13 cellular contexts compared by ENCODE assay signal in genomic region chr22:19882446-19883381, GRCh38. TPM values are rescaled to one million over a fixed set of nuclear protein-coding genes. Genes with fewer than 3 reads are reported as not detected.
DNase-seq lines count a peak whose midpoint lies in the region; ATAC-seq, FAIRE-seq and TF ChIP-seq lines count a peak whose summit lies in the region.
"Had no signal": no experiment of that assay in that cellular context is flagged by ENCODE, and none has a peak within 500 bp of the region (broad histone marks: within the 10 kb centered on the region; RNA-seq: fewer than 3 reads in every experiment).

No MANE protein-coding gene starts in this region.

- DNase-seq in right lobe of liver: peak in 2 of 3 donors; percentile 5 to 47
- no peak for DNase-seq in HepG2 (ENCODE audit: low spot score)
- DNase-seq in chondrocyte (ENCODE audit: low spot score): peak; percentile 76
- DNase-seq in mesothelial cell of epicardium (ENCODE audit: low spot score in 2 of 2, unreplicated experiment in 2 of 2): peak in 1 of 2 experiments; percentile 10
- no peak for DNase-seq in cerebellar nuclear complex (lab: John Stamatoyannopoulos, UW)
- no peak for DNase-seq in GDM1 (lab: John Stamatoyannopoulos, UW)
- no peak for DNase-seq in COLO829 (ENCODE audit: low spot score)
- DNase-seq in NCI-H748 (lab: John Stamatoyannopoulos, UW; ENCODE audit: unreplicated experiment): no peak
- DNase-seq: activated CD4-positive, alpha-beta T cell treated with anti-CD3 and anti-CD28 coated beads, Interleukin-2, amount 50 U/mL, for 1 hour; NCI-H1105 treated with DMSO at 0.1 percent for 48 hours; NCI-H524 treated with DMSO at 0.1 percent for 48 hours had no signal

- in situ Hi-C loops in HepG2 (cut with HindIII; ENCODE audit: extremely low pct_ligation_motif_present, low pct_unique_long_range_greater_than_20kb): no loop called here

- H2AFZ ChIP-seq in HepG2 (ENCODE audit: low read length): no peak overlapping the region

- peak overlapping the region; percentile 95 for H3K27ac Mint-ChIP-seq in chondrocyte (ENCODE audit: unreplicated experiment)
- peak overlapping the region; percentile 47 for H3K27ac Mint-ChIP-seq in mesothelial cell of epicardium

- no peak for TF ChIP-seq RAD21 in HepG2 (CRISPR knock-in tag; IDR thresholded peaks at IDR 0.05)

- FAIRE-seq in HepG2 (lab: Jason Lieb, UNC): no peak

- H3K36me3 ChIP-seq in right lobe of liver (no peaks in the 10 kb centered on the region), HepG2 (replicated peaks in 1 of 2; ENCODE audit: control insufficient read depth in 1 of 2, insufficient read depth in 2 of 2, low read length in 2 of 2) (no peaks in the 10 kb centered on the region)
- H3K36me3 ChIP-seq: adrenal gland, vagina had no signal

- BruUV-seq in HepG2 (replicated peaks; lab: Mats Ljungman, UMichigan): no TSS peak

- H3K79me2 ChIP-seq in HepG2 (ENCODE audit: insufficient read depth, low read length): no peaks in the 10 kb centered on the region

- POLR2A ChIA-PET in HepG2 (lab: Yijun Ruan, JAX): no interaction called here

- H3K27ac ChIP-seq in right lobe of liver (no peak overlapping the region), HepG2 (ENCODE audit: extremely low read length, insufficient read depth, low read length) (no peak overlapping the region)
- H3K27ac ChIP-seq: adrenal gland, vagina had no signal

- H3K4me1 Mint-ChIP-seq in chondrocyte (ENCODE audit: low read depth): peaks cover 52% of the 10 kb centered on the region
- peaks cover 29% of the 10 kb centered on the region for H3K4me1 Mint-ChIP-seq in mesothelial cell of epicardium

- H3K36me3 Mint-ChIP-seq in chondrocyte (ENCODE audit: low read depth): no peaks in the 10 kb centered on the region
- no peaks in the 10 kb centered on the region for H3K36me3 Mint-ChIP-seq in mesothelial cell of epicardium

- ATAC-seq in right lobe of liver (no peak), HepG2 (no peak)

- H3K4me2 ChIP-seq in HepG2 (ENCODE audit: low read depth, low read length): no peak overlapping the region

- H4K20me1 ChIP-seq in HepG2 (ENCODE audit: insufficient read depth, low read length): no peaks in the 10 kb centered on the region

- no CpG with 5 or more reads among the region's 26 CpGs for WGBS in right lobe of liver (ENCODE audit: insufficient coverage, low coverage, low lambda C conversion rate, missing lambda C conversion rate)
- 94% methylated on average over 18 of the region's 26 CpGs for WGBS in HepG2 (ENCODE audit: low lambda C conversion rate)

- H3K27me3 ChIP-seq in right lobe of liver (no peaks in the 10 kb centered on the region), HepG2 (ENCODE audit: control insufficient read depth in 1 of 2, insufficient read depth in 2 of 2, low read length in 2 of 2) (no peaks in the 10 kb centered on the region)
- H3K27me3 ChIP-seq: adrenal gland, vagina had no signal

- H3K9ac ChIP-seq in HepG2 (ENCODE audit: insufficient read depth, low read depth, low read length): no peak overlapping the region

- intact Hi-C loops in right lobe of liver (cut with DNase I): no loop called here
- intact Hi-C loops in HepG2 (cut with micrococcal nuclease; ENCODE audit: unreplicated experiment): no loop called here

- H3K9me3 Mint-ChIP-seq in chondrocyte (ENCODE audit: low read depth): no peaks in the 10 kb centered on the region
- H3K9me3 Mint-ChIP-seq in mesothelial cell of epicardium: no peaks in the 10 kb centered on the region

- no peak for TF ChIP-seq POLR2A in right lobe of liver (IDR thresholded peaks at IDR 0.05)
- TF ChIP-seq POLR2A in HepG2 (IDR thresholded peaks at IDR 0.05; ENCODE audit: insufficient read depth in 1 of 2, low read depth in 2 of 2, low read length in 2 of 2): no peak

- TF ChIP-seq CTCF in right lobe of liver (IDR thresholded peaks at IDR 0.05) (no peak), HepG2 (CRISPR knock-in tag; IDR thresholded peaks at IDR 0.05) (no peak), chondrocyte (IDR thresholded peaks at IDR 0.05) (no peak), mesothelial cell of epicardium (IDR thresholded peaks at IDR 0.05; ENCODE audit: unreplicated experiment) (no peak)

- H3K27me3 Mint-ChIP-seq in chondrocyte (ENCODE audit: low read depth) (no peaks in the 10 kb centered on the region), mesothelial cell of epicardium (ENCODE audit: low read depth) (peaks cover 2% of the 10 kb centered on the region)

- H3K4me3 ChIP-seq in right lobe of liver: no peak overlapping the region
- H3K4me3 ChIP-seq in HepG2 (replicated peaks in 1 of 3; ENCODE audit: insufficient read depth in 1 of 3, low read depth in 2 of 3, low read length in 3 of 3): no peak overlapping the region
- H3K4me3 ChIP-seq: adrenal gland had no signal

- no peaks in the 10 kb centered on the region for H3K4me1 ChIP-seq in right lobe of liver
- peaks cover 34% of the 10 kb centered on the region for H3K4me1 ChIP-seq in HepG2 (ENCODE audit: insufficient read depth, low read length)
- H3K4me1 ChIP-seq: adrenal gland had no signal

- TF ChIP-seq EP300 in HepG2 (IDR thresholded peaks at IDR 0.05; ENCODE audit: low read depth in 2 of 2, low read length in 2 of 2) (no peak), HepG2 (CRISPR knock-in tag; IDR thresholded peaks at IDR 0.05; ENCODE audit: borderline replicate concordance) (no peak)

- H3K9me3 ChIP-seq in right lobe of liver: no peaks in the 10 kb centered on the region
- no peaks in the 10 kb centered on the region for H3K9me3 ChIP-seq in HepG2 (ENCODE audit: low read length)
- H3K9me3 ChIP-seq: adrenal gland, vagina had no signal

- H3K4me3 Mint-ChIP-seq in chondrocyte (ENCODE audit: unreplicated experiment) (no peak overlapping the region), mesothelial cell of epicardium (no peak overlapping the region)

- CTCF ChIA-PET in HepG2 (lab: Yijun Ruan, JAX; ENCODE audit: low intra/inter-chr PET ratio, low total read pairs): no interaction called here

RNA-seq across cellular contexts. Expression of gene GNB1L, which starts 28.0 kb away (rescaled TPM):
- 1 to 10 TPM; 1.4 to 3.2 (median 2.7) TPM for total RNA-seq in right lobe of liver
- total RNA-seq in HepG2 (2016; rRNA removed; fragmentation: Illumina TruSeq; extraction: Trizol): 7.4 and 7.7 TPM in 2 replicates
- total RNA-seq in HepG2 (2016; cell fraction: cytosol; rRNA removed; fragmentation: Illumina TruSeq; extraction: Trizol; ENCODE audit: low read depth): 2.1 and 3.2 TPM in 2 replicates
- 7.8 and 8.7 TPM in 2 replicates for total RNA-seq in HepG2 (2016; cell fraction: insoluble cytoplasmic fraction; rRNA removed; fragmentation: Illumina TruSeq; extraction: Trizol)
- total RNA-seq in HepG2 (2016; cell fraction: membrane; rRNA removed; fragmentation: Illumina TruSeq; extraction: Trizol): 4.1 and 4.4 TPM in 2 replicates
- total RNA-seq in HepG2 (2016; cell fraction: nucleus; rRNA removed; fragmentation: Illumina TruSeq; extraction: Trizol): 4.8 and 5.3 TPM in 2 replicates
- 2.1 and 2.5 TPM in 2 replicates for polyA plus RNA-seq in HepG2 (2011; rRNA removed)
- 1.7 and 3.9 TPM in 2 replicates for polyA plus RNA-seq in HepG2 (2011; cell fraction: cytosol; rRNA removed)
- polyA plus RNA-seq in HepG2 (2011; cell fraction: nucleus; rRNA removed): 4.7 and 6.8 TPM in 2 replicates
- 2.4 and 4.1 TPM in 2 replicates for polyA plus RNA-seq in HepG2 (2012)
- polyA plus RNA-seq in HepG2 (2016; cell fraction: cytosol; fragmentation: Illumina TruSeq; extraction: Trizol; ENCODE audit: low read depth): 1.7 and 2.3 TPM in 2 replicates
- 5.9 and 6.5 TPM in 2 replicates for polyA plus RNA-seq in HepG2 (2016; cell fraction: insoluble cytoplasmic fraction; fragmentation: Illumina TruSeq; extraction: Trizol; ENCODE audit: low read depth)
- 2.8 and 3.1 TPM in 2 replicates for polyA plus RNA-seq in HepG2 (2016; cell fraction: membrane; fragmentation: Illumina TruSeq; extraction: Trizol; ENCODE audit: low read depth)
- 4.2 and 7.0 TPM in 2 replicates for polyA plus RNA-seq in HepG2 (2016; cell fraction: nucleus; fragmentation: Illumina TruSeq; extraction: Trizol; ENCODE audit: insufficient read depth, low read depth)
- 2.4 and 4.9 TPM in 2 replicates for polyA minus RNA-seq in HepG2 (2011; rRNA and poly(A)+ RNA removed; ENCODE audit: low replicate concordance)
- polyA minus RNA-seq in HepG2 (2011; cell fraction: cytosol; rRNA and poly(A)+ RNA removed): 1.7 and 2.4 TPM in 2 replicates
- polyA minus RNA-seq in HepG2 (2011; cell fraction: nucleus; rRNA and poly(A)+ RNA removed): 0.75 and 1.8 TPM in 2 replicates
- total RNA-seq in chondrocyte: 4.9 to 5.3 TPM (median 5.0 TPM) in 3 replicates
- 9.0 to 9.9 TPM (median 9.8 TPM) in 3 replicates for total RNA-seq in mesothelial cell of epicardium

RNA-seq across cellular contexts. Expression of gene RTL10, which starts 28.0 kb away (rescaled TPM):
- total RNA-seq in right lobe of liver: 1 to 10 TPM; 6.4 to 9.1 (median 6.6) TPM
- total RNA-seq in HepG2 (2016; rRNA removed; fragmentation: Illumina TruSeq; extraction: Trizol): 14.1 and 17.6 TPM in 2 replicates
- total RNA-seq in HepG2 (2016; cell fraction: cytosol; rRNA removed; fragmentation: Illumina TruSeq; extraction: Trizol; ENCODE audit: low read depth): 2.4 and 2.6 TPM in 2 replicates
- 10.3 and 13.8 TPM in 2 replicates for total RNA-seq in HepG2 (2016; cell fraction: insoluble cytoplasmic fraction; rRNA removed; fragmentation: Illumina TruSeq; extraction: Trizol)
- 6.4 and 6.7 TPM in 2 replicates for total RNA-seq in HepG2 (2016; cell fraction: membrane; rRNA removed; fragmentation: Illumina TruSeq; extraction: Trizol)
- 15.1 and 15.3 TPM in 2 replicates for total RNA-seq in HepG2 (2016; cell fraction: nucleus; rRNA removed; fragmentation: Illumina TruSeq; extraction: Trizol)
- polyA plus RNA-seq in HepG2 (2011; rRNA removed): 15.8 and 18.2 TPM in 2 replicates
- 8.3 and 9.5 TPM in 2 replicates for polyA plus RNA-seq in HepG2 (2011; cell fraction: cytosol; rRNA removed)
- polyA plus RNA-seq in HepG2 (2011; cell fraction: nucleus; rRNA removed): 47.3 and 53.1 TPM in 2 replicates
- 11.3 and 11.9 TPM in 2 replicates for polyA plus RNA-seq in HepG2 (2012)
- 1.3 and 1.5 TPM in 2 replicates for polyA plus RNA-seq in HepG2 (2016; cell fraction: cytosol; fragmentation: Illumina TruSeq; extraction: Trizol; ENCODE audit: low read depth)
- 8.2 and 12.3 TPM in 2 replicates for polyA plus RNA-seq in HepG2 (2016; cell fraction: insoluble cytoplasmic fraction; fragmentation: Illumina TruSeq; extraction: Trizol; ENCODE audit: low read depth)
- 2.5 and 3.1 TPM in 2 replicates for polyA plus RNA-seq in HepG2 (2016; cell fraction: membrane; fragmentation: Illumina TruSeq; extraction: Trizol; ENCODE audit: low read depth)
- 23.5 and 25.4 TPM in 2 replicates for polyA plus RNA-seq in HepG2 (2016; cell fraction: nucleus; fragmentation: Illumina TruSeq; extraction: Trizol; ENCODE audit: insufficient read depth, low read depth)
- 46.0 and 112 TPM in 2 replicates for polyA minus RNA-seq in HepG2 (2011; rRNA and poly(A)+ RNA removed; ENCODE audit: low replicate concordance)
- 8.4 and 10.0 TPM in 2 replicates for polyA minus RNA-seq in HepG2 (2011; cell fraction: cytosol; rRNA and poly(A)+ RNA removed)
- polyA minus RNA-seq in HepG2 (2011; cell fraction: nucleus; rRNA and poly(A)+ RNA removed): 21.9 and 23.7 TPM in 2 replicates
- total RNA-seq in chondrocyte: 15.6 to 24.5 TPM (median 18.2 TPM) in 3 replicates
- total RNA-seq in mesothelial cell of epicardium: 32.2 to 35.1 TPM (median 34.3 TPM) in 3 replicates

RNA-seq across cellular contexts. Expression of gene COMT, which starts 58.9 kb away (rescaled TPM):
- total RNA-seq in right lobe of liver: 100 to 1,000 TPM; 144 to 270 (median 200) TPM
- total RNA-seq in HepG2 (2016; rRNA removed; fragmentation: Illumina TruSeq; extraction: Trizol): 144 and 162 TPM in 2 replicates
- 44.0 and 61.5 TPM in 2 replicates for total RNA-seq in HepG2 (2016; cell fraction: cytosol; rRNA removed; fragmentation: Illumina TruSeq; extraction: Trizol; ENCODE audit: low read depth)
- 127 and 167 TPM in 2 replicates for total RNA-seq in HepG2 (2016; cell fraction: insoluble cytoplasmic fraction; rRNA removed; fragmentation: Illumina TruSeq; extraction: Trizol)
- 60.4 and 90.3 TPM in 2 replicates for total RNA-seq in HepG2 (2016; cell fraction: membrane; rRNA removed; fragmentation: Illumina TruSeq; extraction: Trizol)
- 92.2 and 95.4 TPM in 2 replicates for total RNA-seq in HepG2 (2016; cell fraction: nucleus; rRNA removed; fragmentation: Illumina TruSeq; extraction: Trizol)
- polyA plus RNA-seq in HepG2 (2011; rRNA removed): 156 and 194 TPM in 2 replicates
- 185 and 260 TPM in 2 replicates for polyA plus RNA-seq in HepG2 (2011; cell fraction: cytosol; rRNA removed)
- polyA plus RNA-seq in HepG2 (2011; cell fraction: nucleus; rRNA removed): 192 TPM in 2 replicates
- 90.6 and 123 TPM in 2 replicates for polyA plus RNA-seq in HepG2 (2012)
- 59.9 and 87.6 TPM in 2 replicates for polyA plus RNA-seq in HepG2 (2016; cell fraction: cytosol; fragmentation: Illumina TruSeq; extraction: Trizol; ENCODE audit: low read depth)
- polyA plus RNA-seq in HepG2 (2016; cell fraction: insoluble cytoplasmic fraction; fragmentation: Illumina TruSeq; extraction: Trizol; ENCODE audit: low read depth): 139 and 159 TPM in 2 replicates
- 62.3 and 85.6 TPM in 2 replicates for polyA plus RNA-seq in HepG2 (2016; cell fraction: membrane; fragmentation: Illumina TruSeq; extraction: Trizol; ENCODE audit: low read depth)
- polyA plus RNA-seq in HepG2 (2016; cell fraction: nucleus; fragmentation: Illumina TruSeq; extraction: Trizol; ENCODE audit: insufficient read depth, low read depth): 155 and 158 TPM in 2 replicates
- 32.2 and 191 TPM in 2 replicates for polyA minus RNA-seq in HepG2 (2011; rRNA and poly(A)+ RNA removed; ENCODE audit: low replicate concordance)
- polyA minus RNA-seq in HepG2 (2011; cell fraction: cytosol; rRNA and poly(A)+ RNA removed): 76.6 and 84.9 TPM in 2 replicates
- 33.6 and 36.1 TPM in 2 replicates for polyA minus RNA-seq in HepG2 (2011; cell fraction: nucleus; rRNA and poly(A)+ RNA removed)
- total RNA-seq in chondrocyte: 66.6 to 186 TPM (median 177 TPM) in 3 replicates
- 87.8 to 93.5 TPM (median 93.5 TPM) in 3 replicates for total RNA-seq in mesothelial cell of epicardium

RNA-seq across cellular contexts. Expression of gene TXNRD2, which starts 58.9 kb away (rescaled TPM):
- total RNA-seq in right lobe of liver (10 to 100 TPM; 35.9 to 47.8 (median 44.3) TPM), HepG2 (2016; rRNA removed; fragmentation: Illumina TruSeq; extraction: Trizol) (16.4 and 18.6 TPM in 2 replicates), chondrocyte (12.5 to 15.8 TPM (median 14.1 TPM) in 3 replicates), mesothelial cell of epicardium (21.0 to 23.2 TPM (median 22.9 TPM) in 3 replicates)
- total RNA-seq in HepG2 (2016; cell fraction: cytosol; rRNA removed; fragmentation: Illumina TruSeq; extraction: Trizol; ENCODE audit: low read depth): 4.6 and 5.3 TPM in 2 replicates
- total RNA-seq in HepG2 (2016; cell fraction: insoluble cytoplasmic fraction; rRNA removed; fragmentation: Illumina TruSeq; extraction: Trizol): 16.6 and 20.5 TPM in 2 replicates
- total RNA-seq in HepG2 (2016; cell fraction: membrane; rRNA removed; fragmentation: Illumina TruSeq; extraction: Trizol): 7.4 and 8.1 TPM in 2 replicates
- total RNA-seq in HepG2 (2016; cell fraction: nucleus; rRNA removed; fragmentation: Illumina TruSeq; extraction: Trizol): 17.3 and 19.7 TPM in 2 replicates
- 17.5 and 23.4 TPM in 2 replicates for polyA plus RNA-seq in HepG2 (2011; rRNA removed)
- polyA plus RNA-seq in HepG2 (2011; cell fraction: cytosol; rRNA removed): 11.8 and 19.6 TPM in 2 replicates
- 74.7 and 94.3 TPM in 2 replicates for polyA plus RNA-seq in HepG2 (2011; cell fraction: nucleus; rRNA removed)
- polyA plus RNA-seq in HepG2 (2012): 11.2 and 13.2 TPM in 2 replicates
- polyA plus RNA-seq in HepG2 (2016; cell fraction: cytosol; fragmentation: Illumina TruSeq; extraction: Trizol; ENCODE audit: low read depth): 3.6 and 4.0 TPM in 2 replicates
- polyA plus RNA-seq in HepG2 (2016; cell fraction: insoluble cytoplasmic fraction; fragmentation: Illumina TruSeq; extraction: Trizol; ENCODE audit: low read depth): 17.8 and 20.1 TPM in 2 replicates
- polyA plus RNA-seq in HepG2 (2016; cell fraction: membrane; fragmentation: Illumina TruSeq; extraction: Trizol; ENCODE audit: low read depth): 5.9 and 6.5 TPM in 2 replicates
- 34.4 and 34.7 TPM in 2 replicates for polyA plus RNA-seq in HepG2 (2016; cell fraction: nucleus; fragmentation: Illumina TruSeq; extraction: Trizol; ENCODE audit: insufficient read depth, low read depth)
- polyA minus RNA-seq in HepG2 (2011; rRNA and poly(A)+ RNA removed; ENCODE audit: low replicate concordance): 28.2 and 29.9 TPM in 2 replicates
- 10.6 and 12.9 TPM in 2 replicates for polyA minus RNA-seq in HepG2 (2011; cell fraction: cytosol; rRNA and poly(A)+ RNA removed)
- polyA minus RNA-seq in HepG2 (2011; cell fraction: nucleus; rRNA and poly(A)+ RNA removed): 24.5 and 27.3 TPM in 2 replicates

Comparison
In these comparisons a context has a peak if more than half of its experiments do, and no peak if none do; other contexts are left out.
1. DNase-seq: peak in right lobe of liver (2 of 3) and chondrocyte (single experiment); none in HepG2 (single experiment), cerebellar nuclear complex (0 of 2), GDM1 (single experiment), COLO829 (single experiment) and NCI-H748 (single experiment).